In genomic region chr9:9492506-9492905, GRCh38 we compare ENCODE assay signal across 22 cellular contexts.
"Had no signal": no experiment of that assay in that cellular context is flagged by ENCODE, and none has a peak within 500 bp of the region (broad histone marks: within the 10 kb centered on the region; RNA-seq: fewer than 3 reads in every experiment).

No MANE protein-coding gene starts in this region.

- H3K4me3 Mint-ChIP-seq: effector memory CD8-positive, alpha-beta T cell; endodermal cell; immature natural killer cell; mesothelial cell of epicardium; naive thymus-derived CD8-positive, alpha-beta T cell had no signal

- DNase-seq: effector CD8-positive, alpha-beta T cell; effector memory CD8-positive, alpha-beta T cell; endodermal cell; foreskin keratinocyte; heart left ventricle; hypothalamus; immature natural killer cell; islet precursor cell; kidney; kidney glomerular epithelial cell; left lung; left ventricle myocardium superior; lower lobe of right lung; mesenchymal stem cell; naive thymus-derived CD8-positive, alpha-beta T cell had no signal

- H3K4me2 ChIP-seq: hepatocyte had no signal

- H3K4me1 ChIP-seq: esophagus muscularis mucosa, gastroesophageal sphincter, heart left ventricle, left lung, lower lobe of right lung had no signal

- FAIRE-seq: endometrium, frontal cortex, kidney had no signal

- H3K27ac Mint-ChIP-seq: effector memory CD8-positive, alpha-beta T cell; endodermal cell; mesothelial cell of epicardium; naive thymus-derived CD8-positive, alpha-beta T cell had no signal

- H2AFZ ChIP-seq: hepatocyte had no signal

- H3K79me2 ChIP-seq: hepatocyte had no signal

- H3K27me3 ChIP-seq: esophagus muscularis mucosa, foreskin keratinocyte, gastroesophageal sphincter, heart left ventricle, hepatocyte, left lung had no signal

- H3K27me3 Mint-ChIP-seq: effector memory CD8-positive, alpha-beta T cell; naive thymus-derived CD8-positive, alpha-beta T cell had no signal

- H3K4me1 Mint-ChIP-seq: endodermal cell; immature natural killer cell; mesothelial cell of epicardium; naive thymus-derived CD8-positive, alpha-beta T cell had no signal

- ATAC-seq: effector memory CD8-positive, alpha-beta T cell; foreskin keratinocyte; gastroesophageal sphincter; heart left ventricle; left lung; left ventricle myocardium superior; lower lobe of right lung; naive thymus-derived CD8-positive, alpha-beta T cell had no signal

- H3K4me3 ChIP-seq: coronary artery, esophagus muscularis mucosa, gastroesophageal sphincter, heart left ventricle, hepatocyte, left lung, lower lobe of right lung had no signal

- H3K27ac ChIP-seq: coronary artery, esophagus muscularis mucosa, foreskin keratinocyte, gastroesophageal sphincter, heart left ventricle, hepatocyte, left lung, lower lobe of right lung had no signal

- H3K36me3 ChIP-seq: esophagus muscularis mucosa, gastroesophageal sphincter, heart left ventricle, left lung, lower lobe of right lung had no signal
